8 cellular contexts compared by ENCODE assay signal in the genomic region with DNA sequence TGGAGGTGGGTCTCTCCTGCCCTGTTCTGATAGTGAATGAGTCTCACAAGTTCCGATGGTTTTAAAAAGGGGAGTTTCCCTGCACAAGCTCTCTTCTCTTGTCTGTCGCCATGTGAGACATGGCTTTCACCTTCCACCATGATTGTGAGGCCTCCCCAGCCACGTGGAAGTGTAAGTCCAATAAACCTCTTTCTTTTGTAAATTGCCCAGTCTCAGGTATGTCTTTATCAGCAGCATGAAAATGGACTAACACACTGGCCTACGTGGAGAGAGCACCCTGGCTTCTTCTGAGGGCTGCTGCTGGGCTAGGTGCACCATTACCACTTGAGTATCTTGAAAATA. TPM values are rescaled to one million over a fixed set of nuclear protein-coding genes. Genes with fewer than 3 reads are reported as not detected.
DNase-seq lines count a peak whose midpoint lies in the region; ATAC-seq and TF ChIP-seq lines count a peak whose summit lies in the region.
"Not testable (repeated sequence)": the region's sequence is repeated elsewhere in the genome, so short reads cannot be mapped to it uniquely, and the experiment has no call there.

No MANE protein-coding gene starts in this region.

- not testable (repeated sequence) for H3K27me3 Mint-ChIP-seq in brain; stimulated activated naive CD8-positive, alpha-beta T cell treated with anti-CD3 and anti-CD28 coated beads, Interleukin-15, Interleukin-2, amounts not matched to agents 100 ng/mL and 50 ng/mL, for 24 hours

- DNase-seq in NCI-H748 (lab: John Stamatoyannopoulos, UW; ENCODE audit: unreplicated experiment) = peak; percentile 17

- H3K4me1 Mint-ChIP-seq in brain = peaks cover 68% of the 10 kb centered on the region
- H3K4me1 Mint-ChIP-seq in stimulated activated naive CD8-positive, alpha-beta T cell treated with anti-CD3 and anti-CD28 coated beads, Interleukin-15, Interleukin-2, amounts not matched to agents 100 ng/mL and 50 ng/mL, for 24 hours (ENCODE audit: low read depth) = peaks cover 62% of the 10 kb centered on the region

- not testable (repeated sequence) for H3K4me3 Mint-ChIP-seq in brain
- peak overlapping the region; percentile 35 for H3K4me3 Mint-ChIP-seq in stimulated activated naive CD8-positive, alpha-beta T cell treated with anti-CD3 and anti-CD28 coated beads, Interleukin-15, Interleukin-2, amounts not matched to agents 100 ng/mL and 50 ng/mL, for 24 hours

- H3K9me3 Mint-ChIP-seq in brain; stimulated activated naive CD8-positive, alpha-beta T cell treated with anti-CD3 and anti-CD28 coated beads, Interleukin-15, Interleukin-2, amounts not matched to agents 100 ng/mL and 50 ng/mL, for 24 hours: not testable (repeated sequence)

- TF ChIP-seq CTCF in brain (conservative IDR thresholded peaks at IDR 0.05) = not testable (repeated sequence)

- H3K27ac Mint-ChIP-seq in brain = peak overlapping the region in 4 of 5 experiments; percentile 40 to 81 (median 54)
- H3K27ac Mint-ChIP-seq in stimulated activated naive CD8-positive, alpha-beta T cell treated with anti-CD3 and anti-CD28 coated beads, Interleukin-15, Interleukin-2, amounts not matched to agents 100 ng/mL and 50 ng/mL, for 24 hours = peak overlapping the region; percentile 9

- ATAC-seq in GM18498 (IDR thresholded peaks at IDR 0.05; ENCODE audit: unreplicated experiment) (peak; percentile 21), GM19395 (IDR thresholded peaks at IDR 0.05; ENCODE audit: unreplicated experiment) (peak; percentile 20), GM21619 (IDR thresholded peaks at IDR 0.05; ENCODE audit: unreplicated experiment) (peak; percentile 7), HG02759 (IDR thresholded peaks at IDR 0.05; ENCODE audit: unreplicated experiment) (peak; percentile 14), HG03159 (IDR thresholded peaks at IDR 0.05; ENCODE audit: unreplicated experiment) (peak; percentile 12)

- not testable (repeated sequence) for H3K36me3 Mint-ChIP-seq in brain
- peaks cover 19% of the 10 kb centered on the region for H3K36me3 Mint-ChIP-seq in stimulated activated naive CD8-positive, alpha-beta T cell treated with anti-CD3 and anti-CD28 coated beads, Interleukin-15, Interleukin-2, amounts not matched to agents 100 ng/mL and 50 ng/mL, for 24 hours (ENCODE audit: low read depth)

RNA-seq across cellular contexts. Expression of a gene that starts 51.6 kb away (rescaled TPM):
- polyA plus RNA-seq in brain (ENCODE audit: insufficient read depth, low read depth, low replicate concordance) = 7.1 TPM

Comparison
In these comparisons a context has a peak if more than half of its experiments do, and no peak if none do; other contexts are left out.
1. Peak in every context shown above with its lines: DNase-seq and ATAC-seq.